Comparison of ENCODE assay signal across 22 cellular contexts in the genomic region with DNA sequence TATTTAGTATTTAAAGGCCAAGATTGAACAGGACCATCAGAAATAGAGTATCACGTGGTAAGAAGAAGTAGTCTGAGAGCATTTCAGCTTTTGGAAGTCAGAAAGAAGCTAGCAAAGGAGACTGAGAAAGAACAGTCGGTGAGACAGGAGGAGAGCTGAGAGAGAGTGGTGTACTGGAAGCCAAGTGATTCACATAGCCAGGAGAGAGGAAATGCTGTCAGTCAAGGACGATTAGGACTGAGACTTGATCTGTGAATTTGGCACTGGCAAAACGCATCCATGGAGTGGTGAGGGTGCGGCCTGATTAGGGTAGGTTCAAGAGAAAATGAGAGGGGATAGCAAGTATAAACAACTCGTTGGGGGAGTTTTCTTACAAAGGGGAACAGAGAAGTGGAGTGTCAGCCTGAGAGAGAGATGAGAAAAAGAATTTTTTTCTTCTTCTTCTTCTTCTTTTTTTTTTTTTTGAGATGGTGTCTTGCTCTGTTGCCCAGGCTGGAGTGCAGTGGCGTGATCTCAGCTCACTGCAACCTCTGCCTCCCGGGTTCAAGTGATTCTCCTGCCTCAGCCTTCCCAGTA. TPM values are rescaled to one million over a fixed set of nuclear protein-coding genes. Genes with fewer than 3 reads are reported as not detected.
A peak's percentile ranks its signal among the peaks of the same experiment; 100 is the strongest.
DNase-seq lines count a peak whose midpoint lies in the region; ATAC-seq and TF ChIP-seq lines count a peak whose summit lies in the region.
"Had no signal": no experiment of that assay in that cellular context is flagged by ENCODE, and none has a peak within 500 bp of the region (broad histone marks: within the 10 kb centered on the region; RNA-seq: fewer than 3 reads in every experiment).

No MANE protein-coding gene starts in this region.

- H3K9me3 Mint-ChIP-seq in activated CD4-positive, alpha-beta T cell treated with anti-CD3 and anti-CD28 coated beads for 36 hours (ENCODE audit: low read depth), result peaks cover 30% of the 10 kb centered on the region
- peaks cover 18% of the 10 kb centered on the region for H3K9me3 Mint-ChIP-seq in CD4-positive, alpha-beta T cell
- H3K9me3 Mint-ChIP-seq in activated naive CD8-positive, alpha-beta T cell treated with anti-CD3 and anti-CD28 coated beads for 36 hours, result peaks cover 33% of the 10 kb centered on the region
- H3K9me3 Mint-ChIP-seq in naive thymus-derived CD4-positive, alpha-beta T cell, result peaks cover 6 to 48% (median 31%) of the 10 kb centered on the region in 11 donors

- no peaks in the 10 kb centered on the region for H3K27me3 ChIP-seq in CD4-positive, alpha-beta T cell (ENCODE audit: control insufficient read depth, insufficient read depth, low read length)
- no peaks in the 10 kb centered on the region for H3K27me3 ChIP-seq in naive thymus-derived CD4-positive, alpha-beta T cell (ENCODE audit: control insufficient read depth in 2 of 2, insufficient read depth in 2 of 2, low read length in 2 of 2)
- H3K27me3 ChIP-seq: BLaER1, gastroesophageal sphincter had no signal

- peak overlapping the region; percentile 43 for H3K27ac Mint-ChIP-seq in activated CD4-positive, alpha-beta T cell treated with anti-CD3 and anti-CD28 coated beads for 36 hours
- H3K27ac Mint-ChIP-seq in CD4-positive, alpha-beta T cell, result peak overlapping the region; percentile 54
- H3K27ac Mint-ChIP-seq in activated naive CD8-positive, alpha-beta T cell treated with anti-CD3 and anti-CD28 coated beads for 36 hours, result peak overlapping the region; percentile 2
- H3K27ac Mint-ChIP-seq in naive thymus-derived CD4-positive, alpha-beta T cell, result peak overlapping the region; percentile 1 to 78 (median 58)

- H3K27me3 Mint-ChIP-seq in activated CD4-positive, alpha-beta T cell treated with anti-CD3 and anti-CD28 coated beads for 36 hours, result no peaks in the 10 kb centered on the region
- H3K27me3 Mint-ChIP-seq in CD4-positive, alpha-beta T cell, result no peaks in the 10 kb centered on the region
- no peaks in the 10 kb centered on the region for H3K27me3 Mint-ChIP-seq in activated naive CD8-positive, alpha-beta T cell treated with anti-CD3 and anti-CD28 coated beads for 36 hours
- no peaks in the 10 kb centered on the region for H3K27me3 Mint-ChIP-seq in naive thymus-derived CD4-positive, alpha-beta T cell

- H3K4me1 ChIP-seq in naive thymus-derived CD4-positive, alpha-beta T cell (ENCODE audit: control insufficient read depth in 2 of 2, insufficient read depth in 2 of 2, low read length in 2 of 2), result no peaks in the 10 kb centered on the region
- H3K4me1 ChIP-seq: BLaER1, gastroesophageal sphincter, HAP-1 had no signal

- peaks cover 29% of the 10 kb centered on the region for H3K9me3 ChIP-seq in CD4-positive, alpha-beta T cell (ENCODE audit: control insufficient read depth, low read length)
- H3K9me3 ChIP-seq in naive thymus-derived CD4-positive, alpha-beta T cell (ENCODE audit: control insufficient read depth in 2 of 3, low read length in 3 of 3), result peaks cover 0 to 29% (median 12%) of the 10 kb centered on the region in 3 experiments

- CTCF ChIA-PET in activated CD4-positive, alpha-beta T cell treated with anti-CD3 and anti-CD28 coated beads for 36 hours (lab: Charles Lee), result interaction anchor here (0.8 to 1.3 kb wide), 4 partner anchors 9 to 148 kb away, joined by 3 to 8 read pairs (median 5); no protein-coding TSS in a partner anchor
- CTCF ChIA-PET in CD4-positive, alpha-beta T cell (lab: Charles Lee), result interaction anchor here (1.2 kb wide), 1 partner anchor 148 kb away, joined by 4 read pairs; no protein-coding TSS in a partner anchor
- CTCF ChIA-PET in naive thymus-derived CD4-positive, alpha-beta T cell (lab: Charles Lee), result interaction anchor here (0.7 kb wide), 1 partner anchor 8 kb away, joined by 4 read pairs; no protein-coding TSS in a partner anchor

- H3K36me3 Mint-ChIP-seq in activated CD4-positive, alpha-beta T cell treated with anti-CD3 and anti-CD28 coated beads for 36 hours (ENCODE audit: low read depth), result peaks cover 88% of the 10 kb centered on the region
- peaks cover 97% of the 10 kb centered on the region for H3K36me3 Mint-ChIP-seq in CD4-positive, alpha-beta T cell (ENCODE audit: low read depth)
- peaks cover 83% of the 10 kb centered on the region for H3K36me3 Mint-ChIP-seq in activated naive CD8-positive, alpha-beta T cell treated with anti-CD3 and anti-CD28 coated beads for 36 hours
- H3K36me3 Mint-ChIP-seq in naive thymus-derived CD4-positive, alpha-beta T cell, result peaks cover 50 to 87% (median 83%) of the 10 kb centered on the region in 5 donors

- no peak for DNase-seq in activated CD4-positive, alpha-beta T cell treated with anti-CD3 and anti-CD28 coated beads for 36 hours
- no peak for DNase-seq in activated CD4-positive, alpha-beta T cell treated with anti-CD3 and anti-CD28 coated beads for 4 hours
- DNase-seq in CD4-positive, alpha-beta T cell, result no peak
- DNase-seq in activated naive CD8-positive, alpha-beta T cell treated with anti-CD3 and anti-CD28 coated beads for 36 hours, result no peak
- DNase-seq in naive thymus-derived CD4-positive, alpha-beta T cell, result no peak
- DNase-seq in islet precursor cell, result no peak
- DNase-seq in stimulated activated CD4-positive, alpha-beta T cell treated with anti-CD3 and anti-CD28 coated beads, Interleukin-4, amount 100 ng/mL, for 1 hour, result no peak
- DNase-seq: activated T-cell treated with anti-CD3 and anti-CD28 coated beads, Interleukin-2, amount 50 U/mL, for 1 hour; aorta; cortex of kidney; DMS79 treated with DMSO at 0.1 percent for 48 hours; KG1; NCI-H1092 treated with DMSO at 0.1 percent for 48 hours; NCI-H69; SIG-M5; T1000 had no signal

- H3K4me1 Mint-ChIP-seq in activated CD4-positive, alpha-beta T cell treated with anti-CD3 and anti-CD28 coated beads for 36 hours, result peaks cover 16% of the 10 kb centered on the region
- peaks cover 15% of the 10 kb centered on the region for H3K4me1 Mint-ChIP-seq in CD4-positive, alpha-beta T cell (ENCODE audit: low read depth)
- H3K4me1 Mint-ChIP-seq in activated naive CD8-positive, alpha-beta T cell treated with anti-CD3 and anti-CD28 coated beads for 36 hours, result peaks cover 9% of the 10 kb centered on the region
- H3K4me1 Mint-ChIP-seq in naive thymus-derived CD4-positive, alpha-beta T cell, result peaks cover 5 to 25% (median 14%) of the 10 kb centered on the region in 7 donors
- H3K4me1 Mint-ChIP-seq: neural crest cell had no signal

- intact Hi-C loops in activated CD4-positive, alpha-beta T cell treated with anti-CD3 and anti-CD28 coated beads for 36 hours (cut with DNase I, micrococcal nuclease), result loop anchor here (5.0 kb wide), 2 partner anchors 37 to 72 kb away; no protein-coding TSS in a partner anchor
- intact Hi-C loops in CD4-positive, alpha-beta T cell (cut with DNase I, micrococcal nuclease), result loop anchor here in 1 of 2 experiments (5.0 kb wide), 1 partner anchor 37 kb away; no protein-coding TSS in a partner anchor
- intact Hi-C loops in naive thymus-derived CD4-positive, alpha-beta T cell (cut with micrococcal nuclease), result loop anchor here in 1 of 2 donors (2.0 to 5.0 kb wide), 2 partner anchors 16 to 32 kb away; no protein-coding TSS in a partner anchor

- no peak for TF ChIP-seq CTCF in CD4-positive, alpha-beta T cell (IDR thresholded peaks at IDR 0.05)

- no peak overlapping the region for H3K4me3 Mint-ChIP-seq in activated CD4-positive, alpha-beta T cell treated with anti-CD3 and anti-CD28 coated beads for 36 hours
- no peak overlapping the region for H3K4me3 Mint-ChIP-seq in CD4-positive, alpha-beta T cell
- no peak overlapping the region for H3K4me3 Mint-ChIP-seq in activated naive CD8-positive, alpha-beta T cell treated with anti-CD3 and anti-CD28 coated beads for 36 hours
- peak overlapping the region in 1 of 10 donors; percentile 9 for H3K4me3 Mint-ChIP-seq in naive thymus-derived CD4-positive, alpha-beta T cell
- H3K4me3 Mint-ChIP-seq: neural crest cell had no signal

- POLR2A ChIA-PET in activated CD4-positive, alpha-beta T cell treated with anti-CD3 and anti-CD28 coated beads for 36 hours (lab: Charles Lee), result no interaction called here
- POLR2A ChIA-PET in CD4-positive, alpha-beta T cell (lab: Charles Lee), result interaction anchor here (0.6 to 1.6 kb wide), 4 partner anchors 9 to 137 kb away, joined by 3 to 7 read pairs (median 4); no protein-coding TSS in a partner anchor
- POLR2A ChIA-PET in naive thymus-derived CD4-positive, alpha-beta T cell (lab: Charles Lee), result interaction anchor here (0.9 kb wide), 1 partner anchor 22 kb away, joined by 3 read pairs; no protein-coding TSS in a partner anchor

- H3K36me3 ChIP-seq in naive thymus-derived CD4-positive, alpha-beta T cell (ENCODE audit: control insufficient read depth in 2 of 3, insufficient read depth in 3 of 3, low read length in 3 of 3), result peaks cover 64 to 95% (median 83%) of the 10 kb centered on the region in 3 experiments

- H3K4me3 ChIP-seq in naive thymus-derived CD4-positive, alpha-beta T cell (ENCODE audit: low read length), result no peak overlapping the region
- H3K4me3 ChIP-seq: BLaER1, gastroesophageal sphincter, HAP-1 had no signal

- H3K27ac ChIP-seq in CD4-positive, alpha-beta T cell (ENCODE audit: low read depth, low read length), result no peak overlapping the region
- no peak overlapping the region for H3K27ac ChIP-seq in naive thymus-derived CD4-positive, alpha-beta T cell (ENCODE audit: low read depth, low read length)
- H3K27ac ChIP-seq: BLaER1, epithelial cell of prostate, gastroesophageal sphincter had no signal

- ATAC-seq in activated CD4-positive, alpha-beta T cell treated with anti-CD3 and anti-CD28 coated beads for 36 hours, result no peak
- no peak for ATAC-seq in CD4-positive, alpha-beta T cell (ENCODE audit: poor library complexity)
- ATAC-seq in naive thymus-derived CD4-positive, alpha-beta T cell, result no peak
- no peak for ATAC-seq in GM18517 (IDR thresholded peaks at IDR 0.05; ENCODE audit: unreplicated experiment)
- ATAC-seq: gastroesophageal sphincter had no signal

RNA-seq across cellular contexts. Expression of gene CHD2, which starts 44.9 kb away (rescaled TPM):
- 100 to 1,000 TPM; 118 to 149 TPM for total RNA-seq in activated CD4-positive, alpha-beta T cell treated with anti-CD3 and anti-CD28 coated beads for 36 hours
- 100 to 1,000 TPM; 615 to 660 TPM for total RNA-seq in CD4-positive, alpha-beta T cell
- total RNA-seq in activated naive CD8-positive, alpha-beta T cell treated with anti-CD3 and anti-CD28 coated beads for 36 hours, result 10 to 100 TPM; 92.8 to 95.7 TPM
- total RNA-seq in naive thymus-derived CD4-positive, alpha-beta T cell, result 100 to 1,000 TPM; 144 to 492 (median 393) TPM
- 100 to 1,000 TPM in 1 of 2 donors, 10 to 100 TPM in 1; 70.0 to 103 TPM for polyA plus RNA-seq in naive thymus-derived CD4-positive, alpha-beta T cell

Comparison
In these comparisons a context has a peak if more than half of its experiments do, and no peak if none do; other contexts are left out.
1. H3K27ac Mint-ChIP-seq: peak in every context shown above with its lines; median percentile 58 in naive thymus-derived CD4-positive, alpha-beta T cell; 54 in CD4-positive, alpha-beta T cell; 43 in activated CD4-positive, alpha-beta T cell treated with anti-CD3 and anti-CD28 coated beads for 36 hours; 2 in activated naive CD8-positive, alpha-beta T cell treated with anti-CD3 and anti-CD28 coated beads for 36 hours.